9 cellular contexts compared by ENCODE assay signal in genomic region chr17:41907185-41907556, GRCh38. TPM values are rescaled to one million over a fixed set of nuclear protein-coding genes. Genes with fewer than 3 reads are reported as not detected.
DNase-seq lines count a peak whose midpoint lies in the region; ATAC-seq, FAIRE-seq and TF ChIP-seq lines count a peak whose summit lies in the region.
"Had no signal": no experiment of that assay in that cellular context is flagged by ENCODE, and none has a peak within 500 bp of the region (broad histone marks: within the 10 kb centered on the region; RNA-seq: fewer than 3 reads in every experiment).

No MANE protein-coding gene starts in this region.

- TF ChIP-seq CTCF in fibroblast of lung (conservative IDR thresholded peaks at IDR 0.05 in 1 of 2, IDR thresholded peaks at IDR 0.05 in 1 of 2; ENCODE audit: low read depth in 1 of 2, low read length in 2 of 2), result no peak

- 78 to 90% (median 88%) methylated on average over 8 of the region's 8 CpGs for WGBS in small intestine, 3 donors

- no peak overlapping the region for H3K4me3 ChIP-seq in fibroblast of lung (replicated peaks in 1 of 4; ENCODE audit: control extremely low read depth in 1 of 4, insufficient read depth in 1 of 4, low read depth in 3 of 4, low read length in 4 of 4)
- no peak overlapping the region for H3K4me3 ChIP-seq in small intestine (ENCODE audit: low read depth in 1 of 2, low read length in 2 of 2)
- H3K4me3 ChIP-seq: right atrium auricular region had no signal

- no peaks in the 10 kb centered on the region for H4K20me1 ChIP-seq in fibroblast of lung (ENCODE audit: control insufficient read depth, extremely low read depth, insufficient read depth, low read length)

- peaks cover 18% of the 10 kb centered on the region for H3K79me2 ChIP-seq in fibroblast of lung (ENCODE audit: control insufficient read depth, insufficient read depth, low read length)

- peak; percentile 87 for DNase-seq in EH (ENCODE audit: low read depth)
- peak; percentile 13 for DNase-seq in NCI-H446 treated with DMSO at 0.1 percent for 48 hours (lab: John Stamatoyannopoulos, UW)
- peak; percentile 80 to 93 for DNase-seq in fibroblast of lung (ENCODE audit: low read depth in 2 of 2)
- no peak for DNase-seq in small intestine
- DNase-seq in NCI-H146 (lab: John Stamatoyannopoulos, UW), result no peak
- DNase-seq in NCI-H146 treated with DMSO at 0.1 percent for 48 hours (lab: John Stamatoyannopoulos, UW; ENCODE audit: unreplicated experiment), result no peak

- H2AFZ ChIP-seq in fibroblast of lung (ENCODE audit: low read length), result no peak overlapping the region

- H3K9ac ChIP-seq in fibroblast of lung (ENCODE audit: insufficient read depth, low read length), result no peak overlapping the region

- H3K4me2 ChIP-seq in fibroblast of lung (ENCODE audit: extremely low read depth, insufficient read depth, low read length), result peak overlapping the region; percentile 8

- ATAC-seq in GM19035 (IDR thresholded peaks at IDR 0.05; ENCODE audit: unreplicated experiment) (no peak), GM18873 (IDR thresholded peaks at IDR 0.05; ENCODE audit: low FRiP score, unreplicated experiment) (no peak)

- H3K27ac ChIP-seq in fibroblast of lung (ENCODE audit: insufficient read depth, low read length) (peak overlapping the region; percentile 67), small intestine (ENCODE audit: low read depth in 1 of 2, low read length in 1 of 2) (peak overlapping the region; percentile 45 to 49)
- H3K27ac ChIP-seq: right atrium auricular region had no signal

- H3K36me3 ChIP-seq in fibroblast of lung (ENCODE audit: control insufficient read depth, insufficient read depth, low read length), result peaks cover 41% of the 10 kb centered on the region
- H3K36me3 ChIP-seq in small intestine (ENCODE audit: control insufficient read depth in 2 of 2, insufficient read depth in 2 of 2, low read length in 2 of 2), result peaks cover 20 to 24% of the 10 kb centered on the region in 2 donors

- peaks cover 31% of the 10 kb centered on the region for H3K4me1 ChIP-seq in fibroblast of lung (ENCODE audit: control insufficient read depth, extremely low read depth, insufficient read depth, low read length)
- H3K4me1 ChIP-seq in small intestine (ENCODE audit: control insufficient read depth in 2 of 2, insufficient read depth in 1 of 2, low read depth in 1 of 2, low read length in 1 of 2), result peaks cover 6 to 9% of the 10 kb centered on the region in 2 donors
- H3K4me1 ChIP-seq: right atrium auricular region had no signal

- H3K27me3 ChIP-seq in fibroblast of lung (ENCODE audit: control insufficient read depth, insufficient read depth, low read length), result no peaks in the 10 kb centered on the region
- no peaks in the 10 kb centered on the region for H3K27me3 ChIP-seq in small intestine (ENCODE audit: control insufficient read depth in 2 of 2, insufficient read depth in 2 of 2, low read length in 2 of 2)
- H3K27me3 ChIP-seq: right atrium auricular region had no signal

- FAIRE-seq in small intestine (lab: Jason Lieb, UNC), result no peak

- H3K9me3 ChIP-seq in fibroblast of lung (ENCODE audit: control insufficient read depth, insufficient read depth, low read depth, low read length), result no peaks in the 10 kb centered on the region
- H3K9me3 ChIP-seq in small intestine (ENCODE audit: control insufficient read depth, low read depth), result no peaks in the 10 kb centered on the region
- H3K9me3 ChIP-seq: right atrium auricular region had no signal

RNA-seq across cellular contexts. Expression of gene ACLY, which starts 11.6 kb away (rescaled TPM):
- total RNA-seq in fibroblast of lung, result 108 and 312 TPM in 2 replicates
- 225 and 241 TPM in 2 replicates for polyA plus RNA-seq in fibroblast of lung
- polyA plus RNA-seq in fibroblast of lung (2012), result 183 and 200 TPM in 2 replicates
- polyA minus RNA-seq in fibroblast of lung (ENCODE audit: low replicate concordance), result 503 and 557 TPM in 2 replicates
- 10 to 100 TPM; 44.0 to 55.6 (median 53.2) TPM for polyA plus RNA-seq in small intestine

RNA-seq across cellular contexts. Expression of gene ODAD4, which starts 23.2 kb away (rescaled TPM):
- 0.99 and 1.3 TPM in 2 replicates for total RNA-seq in fibroblast of lung
- polyA plus RNA-seq in fibroblast of lung (0.36 and 0.50 TPM in 2 replicates), small intestine (under 1 TPM in 1 of 3 donors, not detected in 2; 0.28 TPM)
- polyA plus RNA-seq in fibroblast of lung (2012), result 0.50 and 0.80 TPM in 2 replicates
- not detected in 2 replicates for polyA minus RNA-seq in fibroblast of lung (ENCODE audit: low replicate concordance)

RNA-seq across cellular contexts. Expression of gene KLHL11, which starts 41.9 kb away (rescaled TPM):
- 24.4 and 28.2 TPM in 2 replicates for total RNA-seq in fibroblast of lung
- polyA plus RNA-seq in fibroblast of lung, result 8.1 and 8.7 TPM in 2 replicates
- polyA plus RNA-seq in fibroblast of lung (2012), result 1.8 and 2.3 TPM in 2 replicates
- 6.4 and 12.2 TPM in 2 replicates for polyA minus RNA-seq in fibroblast of lung (ENCODE audit: low replicate concordance)
- 1 to 10 TPM in 1 of 3 donors, not detected in 2; 1.7 TPM for polyA plus RNA-seq in small intestine

RNA-seq across cellular contexts. Expression of gene CNP, which starts 59.4 kb away (rescaled TPM):
- total RNA-seq in fibroblast of lung, result 50.6 and 60.4 TPM in 2 replicates
- 57.7 and 59.9 TPM in 2 replicates for polyA plus RNA-seq in fibroblast of lung
- polyA plus RNA-seq in fibroblast of lung (2012), result 84.1 and 95.5 TPM in 2 replicates
- polyA minus RNA-seq in fibroblast of lung (ENCODE audit: low replicate concordance), result 390 and 485 TPM in 2 replicates
- 10 to 100 TPM; 13.2 to 37.4 (median 19.5) TPM for polyA plus RNA-seq in small intestine

Comparison
In these comparisons a context has a peak if more than half of its experiments do, and no peak if none do; other contexts are left out.
1. DNase-seq: peak in EH (single experiment), NCI-H446 treated with DMSO at 0.1 percent for 48 hours (single experiment) and fibroblast of lung (2 of 2); none in small intestine (single experiment), NCI-H146 (single experiment) and NCI-H146 treated with DMSO at 0.1 percent for 48 hours (single experiment).